13 cellular contexts compared by ENCODE assay signal in genomic region chr10:73742454-73742734, GRCh38. TPM values are rescaled to one million over a fixed set of nuclear protein-coding genes. Genes with fewer than 3 reads are reported as not detected.
DNase-seq lines count a peak whose midpoint lies in the region; ATAC-seq, FAIRE-seq and TF ChIP-seq lines count a peak whose summit lies in the region.
"Had no signal": no experiment of that assay in that cellular context is flagged by ENCODE, and none has a peak within 500 bp of the region (broad histone marks: within the 10 kb centered on the region; RNA-seq: fewer than 3 reads in every experiment).

No MANE protein-coding gene starts in this region.

- H3K27me3 ChIP-seq in keratinocyte (ENCODE audit: control insufficient read depth, extremely low read depth, insufficient read depth, low read length) = no peaks in the 10 kb centered on the region

- H3K27ac Mint-ChIP-seq in stimulated activated naive CD8-positive, alpha-beta T cell treated with anti-CD3 and anti-CD28 coated beads, Interleukin-15, Interleukin-2, amounts not matched to agents 100 ng/mL and 50 ng/mL, for 24 hours = peak overlapping the region; percentile 40
- no peak overlapping the region for H3K27ac Mint-ChIP-seq in activated CD8-positive, alpha-beta T cell treated with anti-CD3 and anti-CD28 coated beads, Interleukin-2, amount 10 ng/mL, durations not matched to agents 7 days and 5 days

- peak overlapping the region; percentile 19 for H3K4me2 ChIP-seq in keratinocyte (ENCODE audit: control insufficient read depth, extremely low read depth, insufficient read depth, low read depth, low read length)

- FAIRE-seq in keratinocyte (lab: Jason Lieb, UNC) = no peak
- FAIRE-seq: endometrium had no signal

- H3K4me1 ChIP-seq in keratinocyte (ENCODE audit: control insufficient read depth, extremely low read depth, insufficient read depth, low read length) = peaks cover 17% of the 10 kb centered on the region

- no peaks in the 10 kb centered on the region for H3K9me1 ChIP-seq in keratinocyte (ENCODE audit: control insufficient read depth, extremely low read depth, insufficient read depth, low read length)

- H3K27ac ChIP-seq in keratinocyte (ENCODE audit: control insufficient read depth, insufficient read depth, low read length) = no peak overlapping the region

- ATAC-seq in stimulated activated naive CD8-positive, alpha-beta T cell treated with anti-CD3 and anti-CD28 coated beads, Interleukin-15, Interleukin-2, amounts not matched to agents 100 U/mL and 50 U/mL, for 24 hours = no peak
- no peak for ATAC-seq in activated CD8-positive, alpha-beta T cell treated with anti-CD3 and anti-CD28 coated beads, Interleukin-2, amount 10 ng/mL, durations not matched to agents 7 days and 5 days
- ATAC-seq in HG03354 (IDR thresholded peaks at IDR 0.05; ENCODE audit: poor library complexity, severe bottlenecking, unreplicated experiment) = no peak

- peaks cover 20% of the 10 kb centered on the region for H3K36me3 Mint-ChIP-seq in stimulated activated naive CD8-positive, alpha-beta T cell treated with anti-CD3 and anti-CD28 coated beads, Interleukin-15, Interleukin-2, amounts not matched to agents 100 ng/mL and 50 ng/mL, for 24 hours (ENCODE audit: low read depth)
- peaks cover 28% of the 10 kb centered on the region for H3K36me3 Mint-ChIP-seq in activated CD8-positive, alpha-beta T cell treated with anti-CD3 and anti-CD28 coated beads, Interleukin-2, amount 10 ng/mL, durations not matched to agents 7 days and 5 days (ENCODE audit: low read depth)

- CTCF ChIA-PET in activated CD8-positive, alpha-beta T cell treated with anti-CD3 and anti-CD28 coated beads, Interleukin-2, amount 10 ng/mL, durations not matched to agents 7 days and 5 days (lab: Charles Lee) = interaction anchor here (0.9 kb wide), 1 partner anchor 114 kb away, joined by 3 read pairs; no protein-coding TSS in a partner anchor

- POLR2A ChIA-PET in activated CD8-positive, alpha-beta T cell treated with anti-CD3 and anti-CD28 coated beads, Interleukin-2, amount 10 ng/mL, durations not matched to agents 7 days and 5 days (lab: Charles Lee) = interaction anchor here (1.9 to 2.1 kb wide), 3 partner anchors 12 to 40 kb away, joined by 8 to 27 read pairs (median 17); partner anchors contain the start of gene CHCHD1

- no peak overlapping the region for H3K4me3 Mint-ChIP-seq in stimulated activated naive CD8-positive, alpha-beta T cell treated with anti-CD3 and anti-CD28 coated beads, Interleukin-15, Interleukin-2, amounts not matched to agents 100 ng/mL and 50 ng/mL, for 24 hours
- H3K4me3 Mint-ChIP-seq in activated CD8-positive, alpha-beta T cell treated with anti-CD3 and anti-CD28 coated beads, Interleukin-2, amount 10 ng/mL, durations not matched to agents 7 days and 5 days = peak overlapping the region; percentile 99

- peaks cover 6% of the 10 kb centered on the region in 2 experiments for H3K36me3 ChIP-seq in keratinocyte (ENCODE audit: control insufficient read depth in 2 of 2, extremely low read depth in 1 of 2, insufficient read depth in 2 of 2, low read length in 2 of 2)

- no peak for DNase-seq in stimulated activated naive CD8-positive, alpha-beta T cell treated with anti-CD3 and anti-CD28 coated beads, Interleukin-15, Interleukin-2, amounts not matched to agents 100 U/mL and 50 U/mL, for 24 hours
- no peak for DNase-seq in activated CD8-positive, alpha-beta T cell treated with anti-CD3 and anti-CD28 coated beads, Interleukin-2, amount 10 ng/mL, durations not matched to agents 7 days and 5 days
- DNase-seq in keratinocyte (ENCODE audit: low read depth, low spot score) = no peak
- no peak for DNase-seq in inferior parietal cortex (ENCODE audit: extremely low spot score)
- no peak for DNase-seq in NCI-H524 (lab: John Stamatoyannopoulos, UW)
- no peak for DNase-seq in NOMO-1 treated with DMSO at 0.1 percent for 48 hours (lab: John Stamatoyannopoulos, UW; ENCODE audit: unreplicated experiment)
- DNase-seq: activated CD8-positive, alpha-beta memory T cell treated with anti-CD3 and anti-CD28 coated beads, Interleukin-2, amount 50 U/mL, for 4 hours; head of caudate nucleus; Kasumi-1; T1000 had no signal

- H3K9me3 Mint-ChIP-seq in stimulated activated naive CD8-positive, alpha-beta T cell treated with anti-CD3 and anti-CD28 coated beads, Interleukin-15, Interleukin-2, amounts not matched to agents 100 ng/mL and 50 ng/mL, for 24 hours = no peaks in the 10 kb centered on the region
- no peaks in the 10 kb centered on the region for H3K9me3 Mint-ChIP-seq in activated CD8-positive, alpha-beta T cell treated with anti-CD3 and anti-CD28 coated beads, Interleukin-2, amount 10 ng/mL, durations not matched to agents 7 days and 5 days (ENCODE audit: insufficient read depth)

- no peaks in the 10 kb centered on the region for H3K27me3 Mint-ChIP-seq in stimulated activated naive CD8-positive, alpha-beta T cell treated with anti-CD3 and anti-CD28 coated beads, Interleukin-15, Interleukin-2, amounts not matched to agents 100 ng/mL and 50 ng/mL, for 24 hours
- H3K27me3 Mint-ChIP-seq in activated CD8-positive, alpha-beta T cell treated with anti-CD3 and anti-CD28 coated beads, Interleukin-2, amount 10 ng/mL, durations not matched to agents 7 days and 5 days (ENCODE audit: low read depth) = no peaks in the 10 kb centered on the region

- dilution Hi-C loops in keratinocyte (cut with MboI; ENCODE audit: extremely low pct_ligation_motif_present, low sequenced_read_pairs) = no loop called here

- no peaks in the 10 kb centered on the region for H4K20me1 ChIP-seq in keratinocyte (ENCODE audit: control insufficient read depth, extremely low read depth, insufficient read depth, low read length)

- no peak overlapping the region for H2AFZ ChIP-seq in keratinocyte (ENCODE audit: control insufficient read depth, low read length)

- TF ChIP-seq CTCF in keratinocyte (optimal IDR thresholded peaks at IDR 0.05 in 1 of 3, IDR thresholded peaks at IDR 0.05 in 1 of 3, conservative IDR thresholded peaks at IDR 0.05 in 1 of 3; ENCODE audit: extremely low read depth in 1 of 3, insufficient read depth in 2 of 3, low read length in 3 of 3) = no peak

- H3K9ac ChIP-seq in keratinocyte (ENCODE audit: control insufficient read depth, extremely low read depth, insufficient read depth, low read length) = no peak overlapping the region

- H3K9me3 ChIP-seq in keratinocyte (ENCODE audit: control insufficient read depth, low read depth, low read length) = no peaks in the 10 kb centered on the region

- peaks cover 42% of the 10 kb centered on the region for H3K79me2 ChIP-seq in keratinocyte (ENCODE audit: control insufficient read depth, insufficient read depth, low read length)

- H3K4me3 ChIP-seq in keratinocyte (ENCODE audit: control insufficient read depth in 2 of 3, extremely low read depth in 1 of 3, insufficient read depth in 2 of 3, low read depth in 1 of 3, low read length in 3 of 3) = no peak overlapping the region

- peaks cover 35% of the 10 kb centered on the region for H3K4me1 Mint-ChIP-seq in stimulated activated naive CD8-positive, alpha-beta T cell treated with anti-CD3 and anti-CD28 coated beads, Interleukin-15, Interleukin-2, amounts not matched to agents 100 ng/mL and 50 ng/mL, for 24 hours (ENCODE audit: low read depth)
- H3K4me1 Mint-ChIP-seq in activated CD8-positive, alpha-beta T cell treated with anti-CD3 and anti-CD28 coated beads, Interleukin-2, amount 10 ng/mL, durations not matched to agents 7 days and 5 days (ENCODE audit: low read depth) = peaks cover 27% of the 10 kb centered on the region

RNA-seq across cellular contexts. Expression of gene SEC24C, which starts 1.8 kb away (rescaled TPM):
- total RNA-seq in activated CD8-positive, alpha-beta T cell treated with anti-CD3 and anti-CD28 coated beads, Interleukin-2, amount 10 ng/mL, durations not matched to agents 7 days and 5 days = 10 to 100 TPM; 88.9 to 94.6 TPM
- polyA plus RNA-seq in keratinocyte = 65.3 to 78.4 TPM (median 75.8 TPM) in 3 replicates
- 51.1 TPM for polyA plus RNA-seq in keratinocyte (2011; ENCODE audit: low read depth)
- polyA plus RNA-seq in keratinocyte (2011; cell fraction: cytosol; rRNA removed) = 61.3 and 69.4 TPM in 2 replicates
- polyA plus RNA-seq in keratinocyte (2011; cell fraction: nucleus; rRNA removed) = 145 and 162 TPM in 2 replicates
- polyA plus RNA-seq in keratinocyte (2012; ENCODE audit: low replicate concordance) = 46.1 and 65.3 TPM in 2 replicates
- 120 to 259 TPM (median 139 TPM) in 3 replicates for polyA minus RNA-seq in keratinocyte
- polyA minus RNA-seq in keratinocyte (2011; cell fraction: cytosol; rRNA and poly(A)+ RNA removed) = 67.5 TPM
- polyA minus RNA-seq in keratinocyte (2011; cell fraction: nucleus; rRNA and poly(A)+ RNA removed) = 86.9 and 109 TPM in 2 replicates

RNA-seq across cellular contexts. Expression of gene CHCHD1, which starts 39.5 kb away (rescaled TPM):
- 10 to 100 TPM; 33.0 to 35.3 TPM for total RNA-seq in activated CD8-positive, alpha-beta T cell treated with anti-CD3 and anti-CD28 coated beads, Interleukin-2, amount 10 ng/mL, durations not matched to agents 7 days and 5 days
- polyA plus RNA-seq in keratinocyte = 39.5 to 59.8 TPM (median 49.8 TPM) in 3 replicates
- 49.7 TPM for polyA plus RNA-seq in keratinocyte (2011; ENCODE audit: low read depth)
- 26.6 and 41.9 TPM in 2 replicates for polyA plus RNA-seq in keratinocyte (2011; cell fraction: cytosol; rRNA removed)
- 14.0 and 21.6 TPM in 2 replicates for polyA plus RNA-seq in keratinocyte (2011; cell fraction: nucleus; rRNA removed)
- polyA plus RNA-seq in keratinocyte (2012; ENCODE audit: low replicate concordance) = 52.0 and 68.1 TPM in 2 replicates
- 3.7 to 6.7 TPM (median 5.2 TPM) in 3 replicates for polyA minus RNA-seq in keratinocyte
- 10.2 TPM for polyA minus RNA-seq in keratinocyte (2011; cell fraction: cytosol; rRNA and poly(A)+ RNA removed)
- 2.2 and 2.6 TPM in 2 replicates for polyA minus RNA-seq in keratinocyte (2011; cell fraction: nucleus; rRNA and poly(A)+ RNA removed)

RNA-seq across cellular contexts. Expression of gene ZSWIM8, which starts 43.0 kb away (rescaled TPM):
- total RNA-seq in activated CD8-positive, alpha-beta T cell treated with anti-CD3 and anti-CD28 coated beads, Interleukin-2, amount 10 ng/mL, durations not matched to agents 7 days and 5 days = 10 to 100 TPM; 58.3 to 69.3 TPM
- polyA plus RNA-seq in keratinocyte = 34.2 to 83.5 TPM (median 39.2 TPM) in 3 replicates
- 39.5 TPM for polyA plus RNA-seq in keratinocyte (2011; ENCODE audit: low read depth)
- 26.0 and 40.6 TPM in 2 replicates for polyA plus RNA-seq in keratinocyte (2011; cell fraction: cytosol; rRNA removed)
- 130 and 180 TPM in 2 replicates for polyA plus RNA-seq in keratinocyte (2011; cell fraction: nucleus; rRNA removed)
- 45.9 and 88.6 TPM in 2 replicates for polyA plus RNA-seq in keratinocyte (2012; ENCODE audit: low replicate concordance)
- polyA minus RNA-seq in keratinocyte = 74.5 to 131 TPM (median 122 TPM) in 3 replicates
- polyA minus RNA-seq in keratinocyte (2011; cell fraction: cytosol; rRNA and poly(A)+ RNA removed) = 52.0 TPM
- 96.3 and 104 TPM in 2 replicates for polyA minus RNA-seq in keratinocyte (2011; cell fraction: nucleus; rRNA and poly(A)+ RNA removed)

RNA-seq across cellular contexts. Expression of gene AGAP5, which starts 44.5 kb away (rescaled TPM):
- total RNA-seq in activated CD8-positive, alpha-beta T cell treated with anti-CD3 and anti-CD28 coated beads, Interleukin-2, amount 10 ng/mL, durations not matched to agents 7 days and 5 days = 1 to 10 TPM; 9.3 to 10.0 TPM
- polyA plus RNA-seq in keratinocyte = 2.4 to 4.8 TPM (median 3.6 TPM) in 3 replicates
- 2.2 TPM for polyA plus RNA-seq in keratinocyte (2011; ENCODE audit: low read depth)
- polyA plus RNA-seq in keratinocyte (2011; cell fraction: cytosol; rRNA removed) = 0.71 and 0.98 TPM in 2 replicates
- 15.3 and 18.2 TPM in 2 replicates for polyA plus RNA-seq in keratinocyte (2011; cell fraction: nucleus; rRNA removed)
- 1.4 and 3.9 TPM in 2 replicates for polyA plus RNA-seq in keratinocyte (2012; ENCODE audit: low replicate concordance)
- 0.59 to 7.4 TPM (median 3.8 TPM) in 3 replicates for polyA minus RNA-seq in keratinocyte
- 2.7 TPM for polyA minus RNA-seq in keratinocyte (2011; cell fraction: cytosol; rRNA and poly(A)+ RNA removed)
- polyA minus RNA-seq in keratinocyte (2011; cell fraction: nucleus; rRNA and poly(A)+ RNA removed) = 6.6 and 7.5 TPM in 2 replicates
